Comparison of ENCODE assay signal across 1 cellular context in the genomic region with DNA sequence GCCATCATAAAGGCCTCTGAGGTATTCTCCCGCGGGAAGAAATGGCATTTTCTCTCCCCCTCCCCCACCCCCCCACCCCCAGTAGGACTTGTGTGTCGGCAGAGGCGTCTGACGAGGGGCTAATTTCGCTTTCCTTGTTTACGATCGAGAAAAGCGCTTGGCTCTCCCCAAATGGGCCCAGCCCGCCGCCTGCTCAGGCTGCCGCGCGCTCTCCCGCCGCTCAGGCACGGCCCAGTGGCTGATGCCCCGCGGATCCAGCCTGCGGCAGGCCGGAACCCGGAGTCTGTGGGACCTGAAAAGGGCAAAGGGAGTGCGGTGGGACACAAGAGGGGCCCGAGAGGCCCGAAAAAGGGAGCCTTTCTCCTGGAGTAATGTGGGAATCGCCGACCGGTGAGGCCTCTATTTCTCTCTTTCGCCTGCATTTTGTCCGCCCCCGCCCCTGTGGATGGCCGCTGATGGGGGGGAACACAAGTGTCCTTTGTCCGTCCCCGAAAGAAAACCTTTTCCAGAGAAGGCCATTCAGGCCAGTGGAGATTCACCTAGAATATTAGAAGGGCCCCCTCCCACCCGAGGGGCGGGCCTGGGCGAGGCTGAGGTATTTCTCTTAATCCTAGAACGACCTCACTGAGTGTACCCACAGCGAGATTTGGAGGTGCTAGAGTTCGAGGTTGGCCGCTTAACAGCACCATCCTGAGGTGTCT.
TF ChIP-seq lines count a peak whose summit lies in the region.

No MANE protein-coding gene starts in this region.

TF ChIP-seq in HCT116, 20 proteins besides CTCF, POLR2A, EP300 and RAD21:
- no peak for TF ChIP-seq JUND (IDR thresholded peaks at IDR 0.05)
- no peak for TF ChIP-seq ZNF274 (IDR thresholded peaks at IDR 0.05; ENCODE audit: low read depth, low read length)
- TF ChIP-seq, protein P1, sequence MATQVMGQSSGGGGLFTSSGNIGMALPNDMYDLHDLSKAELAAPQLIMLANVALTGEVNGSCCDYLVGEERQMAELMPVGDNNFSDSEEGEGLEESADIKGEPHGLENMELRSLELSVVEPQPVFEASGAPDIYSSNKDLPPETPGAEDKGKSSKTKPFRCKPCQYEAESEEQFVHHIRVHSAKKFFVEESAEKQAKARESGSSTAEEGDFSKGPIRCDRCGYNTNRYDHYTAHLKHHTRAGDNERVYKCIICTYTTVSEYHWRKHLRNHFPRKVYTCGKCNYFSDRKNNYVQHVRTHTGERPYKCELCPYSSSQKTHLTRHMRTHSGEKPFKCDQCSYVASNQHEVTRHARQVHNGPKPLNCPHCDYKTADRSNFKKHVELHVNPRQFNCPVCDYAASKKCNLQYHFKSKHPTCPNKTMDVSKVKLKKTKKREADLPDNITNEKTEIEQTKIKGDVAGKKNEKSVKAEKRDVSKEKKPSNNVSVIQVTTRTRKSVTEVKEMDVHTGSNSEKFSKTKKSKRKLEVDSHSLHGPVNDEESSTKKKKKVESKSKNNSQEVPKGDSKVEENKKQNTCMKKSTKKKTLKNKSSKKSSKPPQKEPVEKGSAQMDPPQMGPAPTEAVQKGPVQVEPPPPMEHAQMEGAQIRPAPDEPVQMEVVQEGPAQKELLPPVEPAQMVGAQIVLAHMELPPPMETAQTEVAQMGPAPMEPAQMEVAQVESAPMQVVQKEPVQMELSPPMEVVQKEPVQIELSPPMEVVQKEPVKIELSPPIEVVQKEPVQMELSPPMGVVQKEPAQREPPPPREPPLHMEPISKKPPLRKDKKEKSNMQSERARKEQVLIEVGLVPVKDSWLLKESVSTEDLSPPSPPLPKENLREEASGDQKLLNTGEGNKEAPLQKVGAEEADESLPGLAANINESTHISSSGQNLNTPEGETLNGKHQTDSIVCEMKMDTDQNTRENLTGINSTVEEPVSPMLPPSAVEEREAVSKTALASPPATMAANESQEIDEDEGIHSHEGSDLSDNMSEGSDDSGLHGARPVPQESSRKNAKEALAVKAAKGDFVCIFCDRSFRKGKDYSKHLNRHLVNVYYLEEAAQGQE (IDR thresholded peaks at IDR 0.05; ENCODE audit: low read depth), result no peak
- no peak for TF ChIP-seq CEBPB (IDR thresholded peaks at IDR 0.05; ENCODE audit: low read depth)
- TF ChIP-seq SRF (IDR thresholded peaks at IDR 0.05; ENCODE audit: low read depth), result no peak
- no peak for TF ChIP-seq EZH2phosphoT487 (IDR thresholded peaks at IDR 0.05; ENCODE audit: borderline replicate concordance)
- TF ChIP-seq ZBTB33 (IDR thresholded peaks at IDR 0.05; ENCODE audit: extremely low read depth, insufficient replicate concordance, low read length), result no peak
- no peak for TF ChIP-seq EGR1 (IDR thresholded peaks at IDR 0.05; ENCODE audit: low read depth)
